12 cellular contexts compared by ENCODE assay signal in genomic region chr2:9288233-9288632, GRCh38.
DNase-seq lines count a peak whose midpoint lies in the region; ATAC-seq and TF ChIP-seq lines count a peak whose summit lies in the region.
"Had no signal": no experiment of that assay in that cellular context is flagged by ENCODE, and none has a peak within 500 bp of the region (broad histone marks: within the 10 kb centered on the region; RNA-seq: fewer than 3 reads in every experiment).

No MANE protein-coding gene starts in this region.

- TF ChIP-seq CTCF in C4-2B (conservative IDR thresholded peaks at IDR 0.05) (no peak), cardiac fibroblast (IDR thresholded peaks at IDR 0.05; ENCODE audit: low read depth, low read length) (no peak)

- H3K4me3 Mint-ChIP-seq in activated CD4-positive, alpha-beta memory T cell treated with anti-CD3 and anti-CD28 coated beads for 36 hours: no peak overlapping the region
- H3K4me3 Mint-ChIP-seq: natural killer cell; stimulated activated memory B cell treated with anti-CD40 and anti-IgM and Interleukin-4, amounts not matched to agents 10 μg/mL and 1 μg/mL and 100 μg/mL, for 72 hours had no signal

- H3K4me1 Mint-ChIP-seq in activated CD4-positive, alpha-beta memory T cell treated with anti-CD3 and anti-CD28 coated beads for 36 hours (ENCODE audit: low read depth): no peaks in the 10 kb centered on the region
- H3K4me1 Mint-ChIP-seq: natural killer cell; stimulated activated memory B cell treated with anti-CD40 and anti-IgM and Interleukin-4, amounts not matched to agents 10 μg/mL and 1 μg/mL and 100 μg/mL, for 72 hours had no signal

- H3K27ac ChIP-seq in C4-2B: peak overlapping the region; percentile 83
- H3K27ac ChIP-seq in mesodermal cell (ENCODE audit: low read depth, low read length, severe bottlenecking): peak overlapping the region; percentile 12

- peaks cover 16% of the 10 kb centered on the region for H3K27me3 Mint-ChIP-seq in activated CD4-positive, alpha-beta memory T cell treated with anti-CD3 and anti-CD28 coated beads for 36 hours

- H3K36me3 ChIP-seq in mesodermal cell (ENCODE audit: control insufficient read depth, insufficient read depth, low read length): peaks cover 40% of the 10 kb centered on the region

- WGBS in mesodermal cell (ENCODE audit: insufficient coverage in 2 of 2), 2 experiments: 92 to 93% methylated on average over 4 to 6 of the region's 7 CpGs

- H3K9me3 Mint-ChIP-seq in activated CD4-positive, alpha-beta memory T cell treated with anti-CD3 and anti-CD28 coated beads for 36 hours: no peaks in the 10 kb centered on the region
- H3K9me3 Mint-ChIP-seq: natural killer cell; stimulated activated memory B cell treated with anti-CD40 and anti-IgM and Interleukin-4, amounts not matched to agents 10 μg/mL and 1 μg/mL and 100 μg/mL, for 72 hours had no signal

- intact Hi-C loops in activated CD4-positive, alpha-beta memory T cell treated with anti-CD3 and anti-CD28 coated beads for 36 hours (cut with micrococcal nuclease): no loop called here

- H3K9me3 ChIP-seq in mesodermal cell (ENCODE audit: control insufficient read depth, low read length): no peaks in the 10 kb centered on the region

- H3K4me1 ChIP-seq in mesodermal cell (ENCODE audit: control insufficient read depth, insufficient read depth, low read length, poor library complexity, severe bottlenecking): peaks cover 37% of the 10 kb centered on the region

- no peak overlapping the region for H3K27ac Mint-ChIP-seq in activated CD4-positive, alpha-beta memory T cell treated with anti-CD3 and anti-CD28 coated beads for 36 hours
- H3K27ac Mint-ChIP-seq: natural killer cell; stimulated activated memory B cell treated with anti-CD40 and anti-IgM and Interleukin-4, amounts not matched to agents 10 μg/mL and 1 μg/mL and 100 μg/mL, for 72 hours had no signal

- H3K4me3 ChIP-seq in cardiac fibroblast (replicated peaks in 1 of 2; ENCODE audit: low read depth in 2 of 2, low read length in 2 of 2) (no peak overlapping the region), mesodermal cell (ENCODE audit: extremely low read depth, insufficient read depth, low read length, poor library complexity, severe bottlenecking) (no peak overlapping the region)

- CTCF ChIA-PET in activated CD4-positive, alpha-beta memory T cell treated with anti-CD3 and anti-CD28 coated beads for 36 hours (lab: Charles Lee): no interaction called here

- DNase-seq in NCI-H460 (ENCODE audit: extremely low read depth, low read depth) (peak; percentile 39), cardiac fibroblast (ENCODE audit: low read depth in 2 of 2) (peak; percentile 83 to 98), islet precursor cell (no peak)
- no peak for DNase-seq in activated CD4-positive, alpha-beta memory T cell treated with anti-CD3 and anti-CD28 coated beads for 36 hours
- DNase-seq: COR-L47, natural killer cell, NCI-H187 had no signal

- no peaks in the 10 kb centered on the region for H3K36me3 Mint-ChIP-seq in activated CD4-positive, alpha-beta memory T cell treated with anti-CD3 and anti-CD28 coated beads for 36 hours
- H3K36me3 Mint-ChIP-seq: natural killer cell; stimulated activated memory B cell treated with anti-CD40 and anti-IgM and Interleukin-4, amounts not matched to agents 10 μg/mL and 1 μg/mL and 100 μg/mL, for 72 hours had no signal

- POLR2A ChIA-PET in activated CD4-positive, alpha-beta memory T cell treated with anti-CD3 and anti-CD28 coated beads for 36 hours (lab: Charles Lee): interaction anchor here (0.6 kb wide), 1 partner anchor 25 kb away, joined by 3 read pairs; no protein-coding TSS in a partner anchor

- ATAC-seq in HG03439 (IDR thresholded peaks at IDR 0.05; ENCODE audit: unreplicated experiment) (no peak), GM21717 (IDR thresholded peaks at IDR 0.05; ENCODE audit: unreplicated experiment) (no peak)
- ATAC-seq: natural killer cell; stimulated activated memory B cell treated with anti-CD40 and anti-IgM and Interleukin-4, amounts not matched to agents 10 μg/mL and 1 μg/mL and 100 μg/mL, for 72 hours had no signal

Comparison
In these comparisons a context has a peak if more than half of its experiments do, and no peak if none do; other contexts are left out.
1. DNase-seq: peak in NCI-H460 (single experiment) and cardiac fibroblast (2 of 2); none in activated CD4-positive, alpha-beta memory T cell treated with anti-CD3 and anti-CD28 coated beads for 36 hours (single experiment) and islet precursor cell (single experiment).